In genomic region chrX:52261463-52262194, GRCh38 we compare ENCODE assay signal across 8 cellular contexts.
A peak's percentile ranks its signal among the peaks of the same experiment; 100 is the strongest.
DNase-seq lines count a peak whose midpoint lies in the region; ATAC-seq and TF ChIP-seq lines count a peak whose summit lies in the region.

No MANE protein-coding gene starts in this region.

- peaks cover 9% of the 10 kb centered on the region for H3K4me1 ChIP-seq in muscle layer of colon (ENCODE audit: insufficient read depth, low read length)

- peaks cover 0 to 6% of the 10 kb centered on the region in 2 donors for H3K27me3 ChIP-seq in muscle layer of colon (ENCODE audit: control insufficient read depth in 1 of 2, insufficient read depth in 2 of 2, low read length in 2 of 2)

- DNase-seq in DMS79 (lab: John Stamatoyannopoulos, UW): peak; percentile 57
- DNase-seq in OCI-M1 (lab: John Stamatoyannopoulos, UW): peak; percentile 86
- peak; percentile 96 for DNase-seq in activated T-cell treated with anti-CD3 and anti-CD28 coated beads, Interleukin-2, amount 50 U/mL, for 24 hours
- peak; percentile 87 to 92 for DNase-seq in erythroblast (lab: John Stamatoyannopoulos, UW)
- peak; percentile 70 to 81 for DNase-seq in stimulated activated CD8-positive, alpha-beta memory T cell treated with anti-CD3 and anti-CD28 coated beads, Interleukin-7, amount 100 ng/mL, for 1 hour (ENCODE audit: low read depth in 2 of 2)

- peak overlapping the region; percentile 58 to 81 for H3K4me3 ChIP-seq in muscle layer of colon (ENCODE audit: low read depth in 1 of 2, low read length in 2 of 2)

- peak overlapping the region; percentile 95 for H3K4me3 Mint-ChIP-seq in activated T-cell treated with anti-CD3 and anti-CD28 coated beads, Interleukin-2, amount 50 U/mL, for 24 hours

- peak; percentile 73 for TF ChIP-seq POLR2A in erythroblast (IDR thresholded peaks at IDR 0.05; ENCODE audit: low read length)

- peak overlapping the region; percentile 74 for H3K27ac ChIP-seq in muscle layer of colon (ENCODE audit: low read depth, low read length)

- H3K27me3 Mint-ChIP-seq in activated T-cell treated with anti-CD3 and anti-CD28 coated beads, Interleukin-2, amount 50 U/mL, for 24 hours: peaks cover 43% of the 10 kb centered on the region

- H3K9ac ChIP-seq in muscle layer of colon (ENCODE audit: low read length): peak overlapping the region; percentile 44

- no peaks in the 10 kb centered on the region for H3K36me3 ChIP-seq in muscle layer of colon (ENCODE audit: insufficient read depth, low read length)

- peaks cover 2% of the 10 kb centered on the region for H3K36me3 Mint-ChIP-seq in activated T-cell treated with anti-CD3 and anti-CD28 coated beads, Interleukin-2, amount 50 U/mL, for 24 hours (ENCODE audit: low read depth)

- no peaks in the 10 kb centered on the region for H3K9me3 Mint-ChIP-seq in activated T-cell treated with anti-CD3 and anti-CD28 coated beads, Interleukin-2, amount 50 U/mL, for 24 hours

- H3K4me1 Mint-ChIP-seq in activated T-cell treated with anti-CD3 and anti-CD28 coated beads, Interleukin-2, amount 50 U/mL, for 24 hours (ENCODE audit: low read depth): peaks cover 19% of the 10 kb centered on the region

- peak; percentile 97 for ATAC-seq in GM21619 (IDR thresholded peaks at IDR 0.05; ENCODE audit: unreplicated experiment)

- no peaks in the 10 kb centered on the region for H3K9me3 ChIP-seq in muscle layer of colon (ENCODE audit: low read length)

- peak overlapping the region; percentile 99 for H3K27ac Mint-ChIP-seq in activated T-cell treated with anti-CD3 and anti-CD28 coated beads, Interleukin-2, amount 50 U/mL, for 24 hours

- TF ChIP-seq RAD21 in Ishikawa (IDR thresholded peaks at IDR 0.05; ENCODE audit: low read depth): peak; percentile 77

- no peak for TF ChIP-seq EP300 in Ishikawa (IDR thresholded peaks at IDR 0.05; ENCODE audit: borderline replicate concordance)

TF ChIP-seq in Ishikawa, 13 proteins besides CTCF, POLR2A, EP300 and RAD21:
- TF ChIP-seq ZBTB7A (IDR thresholded peaks at IDR 0.05; ENCODE audit: low read depth) (no peak), USF1 (IDR thresholded peaks at IDR 0.05) (no peak), CEBPB (IDR thresholded peaks at IDR 0.05) (no peak), CREB1 (IDR thresholded peaks at IDR 0.05; ENCODE audit: low read depth) (no peak), FOXM1 (IDR thresholded peaks at IDR 0.05; ENCODE audit: borderline replicate concordance, low read depth) (no peak), TCF12 (IDR thresholded peaks at IDR 0.05; ENCODE audit: low read depth) (no peak), EGR1 (IDR thresholded peaks at IDR 0.05) (no peak), REST (IDR thresholded peaks at IDR 0.05; ENCODE audit: low read depth) (no peak), TEAD4 (IDR thresholded peaks at IDR 0.05) (no peak), NFIC (IDR thresholded peaks at IDR 0.05) (no peak), YY1 (IDR thresholded peaks at IDR 0.05; ENCODE audit: low read depth) (no peak), MAX (IDR thresholded peaks at IDR 0.05) (no peak), TAF1 (IDR thresholded peaks at IDR 0.05; ENCODE audit: low read depth) (no peak)

Comparison
In these comparisons a context has a peak if more than half of its experiments do, and no peak if none do; other contexts are left out.
1. Peak in every context shown above with its lines: DNase-seq, ATAC-seq, H3K4me3 ChIP-seq and H3K27ac ChIP-seq.